In genomic region chr19:16896098-16896912, GRCh38 we compare ENCODE assay signal across 8 cellular contexts. TPM values are rescaled to one million over a fixed set of nuclear protein-coding genes. Genes with fewer than 3 reads are reported as not detected.
A peak's percentile ranks its signal among the peaks of the same experiment; 100 is the strongest.
DNase-seq lines count a peak whose midpoint lies in the region; ATAC-seq and TF ChIP-seq lines count a peak whose summit lies in the region.

No MANE protein-coding gene starts in this region.

- peak; percentile 47 for DNase-seq in natural killer cell
- no peak for DNase-seq in stimulated activated CD4-positive, alpha-beta T cell treated with anti-CD3 and anti-CD28 coated beads, Interleukin-2, amount 100 ng/mL, for 48 hours
- no peak for DNase-seq in NOMO-1 (lab: John Stamatoyannopoulos, UW; ENCODE audit: unreplicated experiment in 2 of 2)
- no peak for DNase-seq in GF-D8 (lab: John Stamatoyannopoulos, UW)
- no peak for DNase-seq in effector CD4-positive, alpha-beta T cell

- peak; percentile 13 for ATAC-seq in GM18909 (IDR thresholded peaks at IDR 0.05; ENCODE audit: poor library complexity, unreplicated experiment)
- ATAC-seq in natural killer cell: peak in 2 of 3 donors; percentile 1 to 18

- H3K27ac ChIP-seq in HUES6 (ENCODE audit: low read depth, low read length): no peak overlapping the region

- H3K4me3 ChIP-seq in HUES6 (ENCODE audit: low read depth, low read length): peak overlapping the region; percentile 78

- H3K27me3 ChIP-seq in HUES6 (ENCODE audit: control insufficient read depth, insufficient read depth, low read length): peaks cover 15% of the 10 kb centered on the region

- H3K4me3 Mint-ChIP-seq in dendritic cell treated with granulocyte-macrophage colony-stimulating factor and Interleukin-4, amounts not matched to agents 40 ng/mL and 50 ng/mL, for 4 days: peak overlapping the region; percentile 72
- H3K4me3 Mint-ChIP-seq in natural killer cell: peak overlapping the region; percentile 88

- H3K4me1 Mint-ChIP-seq in dendritic cell treated with granulocyte-macrophage colony-stimulating factor and Interleukin-4, amounts not matched to agents 40 ng/mL and 50 ng/mL, for 4 days (ENCODE audit: low read depth): peaks cover 57% of the 10 kb centered on the region
- H3K4me1 Mint-ChIP-seq in natural killer cell: peaks cover 27 to 42% of the 10 kb centered on the region in 2 donors

- H3K27ac Mint-ChIP-seq in dendritic cell treated with granulocyte-macrophage colony-stimulating factor and Interleukin-4, amounts not matched to agents 40 ng/mL and 50 ng/mL, for 4 days: peak overlapping the region; percentile 78
- H3K27ac Mint-ChIP-seq in natural killer cell: peak overlapping the region; percentile 78 to 84

- no peaks in the 10 kb centered on the region for H3K9me3 Mint-ChIP-seq in dendritic cell treated with granulocyte-macrophage colony-stimulating factor and Interleukin-4, amounts not matched to agents 40 ng/mL and 50 ng/mL, for 4 days
- H3K9me3 Mint-ChIP-seq in natural killer cell: no peaks in the 10 kb centered on the region

- H3K36me3 Mint-ChIP-seq in dendritic cell treated with granulocyte-macrophage colony-stimulating factor and Interleukin-4, amounts not matched to agents 40 ng/mL and 50 ng/mL, for 4 days (ENCODE audit: low read depth): no peaks in the 10 kb centered on the region
- H3K36me3 Mint-ChIP-seq in natural killer cell: no peaks in the 10 kb centered on the region

- no peak for TF ChIP-seq CTCF in natural killer cell (IDR thresholded peaks at IDR 0.05)

- H3K27me3 Mint-ChIP-seq in dendritic cell treated with granulocyte-macrophage colony-stimulating factor and Interleukin-4, amounts not matched to agents 40 ng/mL and 50 ng/mL, for 4 days: peaks cover 55% of the 10 kb centered on the region
- no peaks in the 10 kb centered on the region for H3K27me3 Mint-ChIP-seq in natural killer cell (ENCODE audit: low read depth in 2 of 2)

- no peaks in the 10 kb centered on the region for H3K4me1 ChIP-seq in HUES6 (ENCODE audit: control insufficient read depth, insufficient read depth, low read length)

- intact Hi-C loops in dendritic cell treated with granulocyte-macrophage colony-stimulating factor and Interleukin-4, amounts not matched to agents 40 ng/mL and 50 ng/mL, for 4 days (cut with micrococcal nuclease): loop anchor here (5.0 kb wide), 2 partner anchors 64 to 331 kb away; partner anchors contain the start of gene OCEL1
- intact Hi-C loops in natural killer cell (cut with micrococcal nuclease): no loop called here

- peak overlapping the region; percentile 29 for H3K9ac ChIP-seq in HUES6 (ENCODE audit: low read length)

- H3K36me3 ChIP-seq in HUES6 (ENCODE audit: control insufficient read depth, insufficient read depth, low read length): no peaks in the 10 kb centered on the region

- H3K9me3 ChIP-seq in HUES6 (ENCODE audit: control insufficient read depth, insufficient read depth, low read depth, low read length): no peaks in the 10 kb centered on the region

RNA-seq across cellular contexts. Expression of gene F2RL3, which starts 7.5 kb away (rescaled TPM):
- total RNA-seq in natural killer cell: under 1 TPM; 0.24 to 0.39 (median 0.28) TPM
